Comparison of ENCODE assay signal across 1 cellular context in the genomic region with DNA sequence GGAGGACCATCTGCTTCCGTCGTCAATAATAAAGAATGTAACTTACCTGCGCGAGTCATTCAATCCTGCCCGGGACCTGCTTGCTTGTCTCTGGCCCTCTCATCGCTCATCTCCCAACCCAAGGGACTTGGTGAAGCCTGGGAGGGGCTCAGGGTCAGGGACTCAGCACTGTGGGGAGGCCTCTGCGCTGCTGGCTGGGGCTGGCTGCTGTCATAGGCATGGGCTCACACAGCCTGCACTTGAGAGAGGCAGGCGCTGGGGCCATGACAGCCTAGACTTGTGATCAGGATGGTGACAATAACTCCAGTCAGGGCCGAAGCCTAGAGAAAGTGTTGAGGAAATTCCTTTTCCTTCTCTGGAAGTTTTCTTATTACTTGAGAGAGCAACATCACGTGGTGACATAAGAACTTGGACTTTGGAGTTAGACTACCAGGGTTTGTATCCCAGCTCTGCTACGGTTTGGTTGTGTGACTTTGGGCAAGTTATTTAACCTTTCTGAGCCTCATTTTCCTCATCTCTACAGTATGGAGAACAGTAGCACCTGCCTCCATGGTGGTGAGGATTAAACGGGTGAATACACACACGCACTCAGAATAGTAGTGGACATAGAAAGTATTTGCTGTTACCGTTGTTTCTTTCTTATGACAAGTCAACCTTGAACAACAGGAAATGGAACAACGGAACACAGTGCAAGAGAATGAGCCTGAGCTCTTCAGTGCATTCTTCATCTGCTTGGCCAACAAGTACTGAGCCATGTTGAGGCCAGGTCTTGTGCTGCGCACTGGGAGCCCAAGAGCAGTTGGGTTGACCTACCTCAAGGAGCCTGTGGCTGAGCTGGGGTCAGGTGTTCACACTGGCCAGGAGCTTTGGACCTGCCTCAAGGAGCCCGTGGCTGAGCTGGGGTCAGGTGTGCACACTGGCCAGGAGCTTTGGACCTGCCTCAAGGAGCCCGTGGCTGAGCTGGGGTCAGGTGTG.
TF ChIP-seq lines count a peak whose summit lies in the region.

No MANE protein-coding gene starts in this region.

TF ChIP-seq in GM23338, 12 proteins besides CTCF, POLR2A, EP300 and RAD21 (continued from another document):
- TF ChIP-seq, protein P1, sequence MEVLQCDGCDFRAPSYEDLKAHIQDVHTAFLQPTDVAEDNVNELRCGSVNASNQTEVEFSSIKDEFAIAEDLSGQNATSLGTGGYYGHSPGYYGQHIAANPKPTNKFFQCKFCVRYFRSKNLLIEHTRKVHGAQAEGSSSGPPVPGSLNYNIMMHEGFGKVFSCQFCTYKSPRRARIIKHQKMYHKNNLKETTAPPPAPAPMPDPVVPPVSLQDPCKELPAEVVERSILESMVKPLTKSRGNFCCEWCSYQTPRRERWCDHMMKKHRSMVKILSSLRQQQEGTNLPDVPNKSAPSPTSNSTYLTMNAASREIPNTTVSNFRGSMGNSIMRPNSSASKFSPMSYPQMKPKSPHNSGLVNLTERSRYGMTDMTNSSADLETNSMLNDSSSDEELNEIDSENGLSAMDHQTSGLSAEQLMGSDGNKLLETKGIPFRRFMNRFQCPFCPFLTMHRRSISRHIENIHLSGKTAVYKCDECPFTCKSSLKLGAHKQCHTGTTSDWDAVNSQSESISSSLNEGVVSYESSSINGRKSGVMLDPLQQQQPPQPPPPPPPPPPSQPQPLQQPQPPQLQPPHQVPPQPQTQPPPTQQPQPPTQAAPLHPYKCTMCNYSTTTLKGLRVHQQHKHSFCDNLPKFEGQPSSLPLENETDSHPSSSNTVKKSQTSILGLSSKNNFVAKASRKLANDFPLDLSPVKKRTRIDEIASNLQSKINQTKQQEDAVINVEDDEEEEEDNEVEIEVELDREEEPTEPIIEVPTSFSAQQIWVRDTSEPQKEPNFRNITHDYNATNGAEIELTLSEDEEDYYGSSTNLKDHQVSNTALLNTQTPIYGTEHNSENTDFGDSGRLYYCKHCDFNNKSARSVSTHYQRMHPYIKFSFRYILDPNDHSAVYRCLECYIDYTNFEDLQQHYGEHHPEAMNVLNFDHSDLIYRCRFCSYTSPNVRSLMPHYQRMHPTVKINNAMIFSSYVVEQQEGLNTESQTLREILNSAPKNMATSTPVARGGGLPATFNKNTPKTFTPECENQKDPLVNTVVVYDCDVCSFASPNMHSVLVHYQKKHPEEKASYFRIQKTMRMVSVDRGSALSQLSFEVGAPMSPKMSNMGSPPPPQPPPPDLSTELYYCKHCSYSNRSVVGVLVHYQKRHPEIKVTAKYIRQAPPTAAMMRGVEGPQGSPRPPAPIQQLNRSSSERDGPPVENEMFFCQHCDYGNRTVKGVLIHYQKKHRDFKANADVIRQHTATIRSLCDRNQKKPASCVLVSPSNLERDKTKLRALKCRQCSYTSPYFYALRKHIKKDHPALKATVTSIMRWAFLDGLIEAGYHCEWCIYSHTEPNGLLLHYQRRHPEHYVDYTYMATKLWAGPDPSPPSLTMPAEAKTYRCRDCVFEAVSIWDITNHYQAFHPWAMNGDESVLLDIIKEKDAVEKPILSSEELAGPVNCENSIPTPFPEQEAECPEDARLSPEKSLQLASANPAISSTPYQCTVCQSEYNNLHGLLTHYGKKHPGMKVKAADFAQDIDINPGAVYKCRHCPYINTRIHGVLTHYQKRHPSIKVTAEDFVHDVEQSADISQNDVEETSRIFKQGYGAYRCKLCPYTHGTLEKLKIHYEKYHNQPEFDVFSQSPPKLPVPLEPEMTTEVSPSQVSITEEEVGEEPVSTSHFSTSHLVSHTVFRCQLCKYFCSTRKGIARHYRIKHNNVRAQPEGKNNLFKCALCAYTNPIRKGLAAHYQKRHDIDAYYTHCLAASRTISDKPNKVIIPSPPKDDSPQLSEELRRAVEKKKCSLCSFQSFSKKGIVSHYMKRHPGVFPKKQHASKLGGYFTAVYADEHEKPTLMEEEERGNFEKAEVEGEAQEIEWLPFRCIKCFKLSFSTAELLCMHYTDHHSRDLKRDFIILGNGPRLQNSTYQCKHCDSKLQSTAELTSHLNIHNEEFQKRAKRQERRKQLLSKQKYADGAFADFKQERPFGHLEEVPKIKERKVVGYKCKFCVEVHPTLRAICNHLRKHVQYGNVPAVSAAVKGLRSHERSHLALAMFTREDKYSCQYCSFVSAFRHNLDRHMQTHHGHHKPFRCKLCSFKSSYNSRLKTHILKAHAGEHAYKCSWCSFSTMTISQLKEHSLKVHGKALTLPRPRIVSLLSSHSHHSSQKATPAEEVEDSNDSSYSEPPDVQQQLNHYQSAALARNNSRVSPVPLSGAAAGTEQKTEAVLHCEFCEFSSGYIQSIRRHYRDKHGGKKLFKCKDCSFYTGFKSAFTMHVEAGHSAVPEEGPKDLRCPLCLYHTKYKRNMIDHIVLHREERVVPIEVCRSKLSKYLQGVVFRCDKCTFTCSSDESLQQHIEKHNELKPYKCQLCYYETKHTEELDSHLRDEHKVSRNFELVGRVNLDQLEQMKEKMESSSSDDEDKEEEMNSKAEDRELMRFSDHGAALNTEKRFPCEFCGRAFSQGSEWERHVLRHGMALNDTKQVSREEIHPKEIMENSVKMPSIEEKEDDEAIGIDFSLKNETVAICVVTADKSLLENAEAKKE (CRISPR knock-in tag; IDR thresholded peaks at IDR 0.05), result no peak
- TF ChIP-seq STAT1 (IDR thresholded peaks at IDR 0.05; ENCODE audit: unreplicated experiment), result no peak
TF ChIP-seq in GM23338: peak in this region for 0.
